In genomic region chr4:38533024-38533556, GRCh38 we compare ENCODE assay signal across 15 cellular contexts.
"Had no signal": no experiment of that assay in that cellular context is flagged by ENCODE, and none has a peak within 500 bp of the region (broad histone marks: within the 10 kb centered on the region; RNA-seq: fewer than 3 reads in every experiment).

No MANE protein-coding gene starts in this region.

- H3K27ac Mint-ChIP-seq: activated naive CD8-positive, alpha-beta T cell treated with anti-CD3 and anti-CD28 coated beads for 36 hours; activated T-helper 1 cell treated with anti-CD3 and anti-CD28 coated beads, Interleukin-12 subunit alpha, Interleukin-12 subunit beta, Interleukin-2, Interleukin-4 antibody, amounts not matched to agents 30 ng/mL and 10 ng/mL and 1 ng/mL, durations not matched to agents 14 hours and 24 hours and 36 hours; stimulated activated naive CD8-positive, alpha-beta T cell treated with anti-CD3 and anti-CD28 coated beads, Interleukin-15, amount 100 ng/mL, for 72 hours had no signal

- DNase-seq: activated CD4-positive, alpha-beta T cell treated with anti-CD3 and anti-CD28 coated beads, Interleukin-2, amount 50 U/mL, for 4 hours; activated gamma-delta T cell treated with Interleukin-2 at 50 U/mL for 16 hours; activated naive CD8-positive, alpha-beta T cell treated with anti-CD3 and anti-CD28 coated beads for 36 hours; activated T-cell treated with anti-CD3 and anti-CD28 coated beads for 4 hours; amniotic stem cell; caudate nucleus; erythroblast; mesenchymal stem cell; naive thymus-derived CD4-positive, alpha-beta T cell; stimulated activated CD4-positive, alpha-beta T cell treated with anti-CD3 and anti-CD28 coated beads, Interleukin-2, amount 100 ng/mL, for 48 hours; stimulated activated naive CD8-positive, alpha-beta T cell treated with anti-CD3 and anti-CD28 coated beads, Interleukin-15, amount 100 ng/mL, for 72 hours; upper lobe of right lung had no signal

- H3K4me1 ChIP-seq: right atrium auricular region had no signal

- ATAC-seq: naive thymus-derived CD4-positive, alpha-beta T cell; stimulated activated naive CD8-positive, alpha-beta T cell treated with anti-CD3 and anti-CD28 coated beads, Interleukin-15, amount 100 ng/mL, for 72 hours; upper lobe of right lung had no signal

- H3K36me3 ChIP-seq: right atrium auricular region, upper lobe of right lung had no signal

- H3K4me3 Mint-ChIP-seq: activated naive CD8-positive, alpha-beta T cell treated with anti-CD3 and anti-CD28 coated beads for 36 hours; activated T-helper 1 cell treated with anti-CD3 and anti-CD28 coated beads, Interleukin-12 subunit alpha, Interleukin-12 subunit beta, Interleukin-2, Interleukin-4 antibody, amounts not matched to agents 30 ng/mL and 10 ng/mL and 1 ng/mL, durations not matched to agents 14 hours and 24 hours and 36 hours; naive thymus-derived CD4-positive, alpha-beta T cell; stimulated activated naive CD8-positive, alpha-beta T cell treated with anti-CD3 and anti-CD28 coated beads, Interleukin-15, amount 100 ng/mL, for 72 hours had no signal

- H3K27me3 ChIP-seq: right atrium auricular region, upper lobe of right lung had no signal

- H3K27ac ChIP-seq: right atrium auricular region, skin epidermis, upper lobe of right lung had no signal

- H3K27me3 Mint-ChIP-seq: activated naive CD8-positive, alpha-beta T cell treated with anti-CD3 and anti-CD28 coated beads for 36 hours; stimulated activated naive CD8-positive, alpha-beta T cell treated with anti-CD3 and anti-CD28 coated beads, Interleukin-15, amount 100 ng/mL, for 72 hours had no signal

- H3K4me3 ChIP-seq: right atrium auricular region, skin epidermis, upper lobe of right lung had no signal
